In the genomic region with DNA sequence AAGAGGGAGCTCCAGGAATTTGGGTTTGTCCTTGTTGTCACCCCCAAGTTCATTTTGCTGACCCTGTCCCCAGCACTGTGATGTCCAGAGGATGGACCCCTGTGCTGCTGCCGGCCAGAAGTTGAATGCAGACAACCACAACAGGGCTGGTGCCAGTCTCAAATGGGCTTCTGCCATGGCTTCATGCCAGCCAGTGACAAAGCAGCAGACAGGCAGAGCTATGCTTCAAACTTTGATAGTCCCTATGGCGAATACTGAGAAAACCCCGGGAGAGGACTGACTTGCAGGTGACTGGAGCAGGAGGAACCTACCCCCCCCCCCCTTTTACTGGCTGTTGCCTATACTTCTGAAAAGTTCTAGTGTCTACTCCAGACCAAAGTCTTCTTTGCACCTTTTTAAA, we compare ENCODE assay signal across 8 cellular contexts. TPM values are rescaled to one million over a fixed set of nuclear protein-coding genes. Genes with fewer than 3 reads are reported as not detected.
DNase-seq lines count a peak whose midpoint lies in the region; ATAC-seq and TF ChIP-seq lines count a peak whose summit lies in the region.

No MANE protein-coding gene starts in this region.

- no peak for ATAC-seq in GM19452 (IDR thresholded peaks at IDR 0.05; ENCODE audit: unreplicated experiment)
- no peak for ATAC-seq in foreskin keratinocyte

- intact Hi-C loops in dendritic cell treated with granulocyte-macrophage colony-stimulating factor and Interleukin-4, amounts not matched to agents 40 ng/mL and 50 ng/mL, for 4 days (cut with micrococcal nuclease), result loop anchor here (5.0 to 10.0 kb wide), 3 partner anchors 235 to 297 kb away; no protein-coding TSS in a partner anchor

- DNase-seq in NCI-H1092 (lab: John Stamatoyannopoulos, UW), result peak; percentile 9
- DNase-seq in stimulated activated CD4-positive, alpha-beta T cell treated with anti-CD3 and anti-CD28 coated beads, Interleukin-12 subunit alpha, Interleukin-12 subunit beta, amount 100 ng/mL, for 4 hours, result no peak
- no peak for DNase-seq in NCI-H510A treated with DMSO at 0.1 percent for 48 hours (lab: John Stamatoyannopoulos, UW)
- no peak for DNase-seq in foreskin keratinocyte

- TF ChIP-seq CTCF in C4-2B (conservative IDR thresholded peaks at IDR 0.05), result no peak
- no peak for TF ChIP-seq CTCF in foreskin keratinocyte (conservative IDR thresholded peaks at IDR 0.05)

- peak overlapping the region; percentile 88 to 94 for H3K4me3 ChIP-seq in muscle layer of duodenum (ENCODE audit: low read depth in 1 of 2, low read length in 2 of 2)

- H3K27ac ChIP-seq in C4-2B (peak overlapping the region; percentile 86), muscle layer of duodenum (ENCODE audit: low read length) (peak overlapping the region; percentile 71), foreskin keratinocyte (no peak overlapping the region)

- H3K36me3 ChIP-seq in muscle layer of duodenum (ENCODE audit: control insufficient read depth in 1 of 2, insufficient read depth in 2 of 2, low read length in 2 of 2), result peaks cover 0 to 4% of the 10 kb centered on the region in 2 donors

- peaks cover 31 to 51% of the 10 kb centered on the region in 2 donors for H3K4me1 ChIP-seq in muscle layer of duodenum (ENCODE audit: control insufficient read depth in 1 of 2, insufficient read depth in 2 of 2, low read length in 2 of 2)
- H3K4me1 ChIP-seq in foreskin keratinocyte, result peaks cover 41% of the 10 kb centered on the region

- no peaks in the 10 kb centered on the region for H3K27me3 Mint-ChIP-seq in dendritic cell treated with granulocyte-macrophage colony-stimulating factor and Interleukin-4, amounts not matched to agents 40 ng/mL and 50 ng/mL, for 4 days

- H3K27me3 ChIP-seq in muscle layer of duodenum (ENCODE audit: low read depth, low read length) (no peaks in the 10 kb centered on the region), foreskin keratinocyte (no peaks in the 10 kb centered on the region)

- H3K4me3 Mint-ChIP-seq in dendritic cell treated with granulocyte-macrophage colony-stimulating factor and Interleukin-4, amounts not matched to agents 40 ng/mL and 50 ng/mL, for 4 days, result peak overlapping the region; percentile 98

- peaks cover 63% of the 10 kb centered on the region for H3K4me1 Mint-ChIP-seq in dendritic cell treated with granulocyte-macrophage colony-stimulating factor and Interleukin-4, amounts not matched to agents 40 ng/mL and 50 ng/mL, for 4 days (ENCODE audit: low read depth)

- no peaks in the 10 kb centered on the region for H3K9me3 ChIP-seq in muscle layer of duodenum (ENCODE audit: control insufficient read depth in 1 of 2, low read length in 2 of 2)

- peak overlapping the region; percentile 99 for H3K27ac Mint-ChIP-seq in dendritic cell treated with granulocyte-macrophage colony-stimulating factor and Interleukin-4, amounts not matched to agents 40 ng/mL and 50 ng/mL, for 4 days

- peaks cover 87% of the 10 kb centered on the region for H3K36me3 Mint-ChIP-seq in dendritic cell treated with granulocyte-macrophage colony-stimulating factor and Interleukin-4, amounts not matched to agents 40 ng/mL and 50 ng/mL, for 4 days (ENCODE audit: low read depth)

- no peaks in the 10 kb centered on the region for H3K9me3 Mint-ChIP-seq in dendritic cell treated with granulocyte-macrophage colony-stimulating factor and Interleukin-4, amounts not matched to agents 40 ng/mL and 50 ng/mL, for 4 days

RNA-seq across cellular contexts. Expression of gene SMAD7, which starts 3.2 kb away (rescaled TPM):
- 7.2 and 10.5 TPM in 2 replicates for total RNA-seq in foreskin keratinocyte
- polyA plus RNA-seq in foreskin keratinocyte, result 4.3 and 5.2 TPM in 2 replicates
